Comparison of ENCODE assay signal across 8 cellular contexts in the genomic region with DNA sequence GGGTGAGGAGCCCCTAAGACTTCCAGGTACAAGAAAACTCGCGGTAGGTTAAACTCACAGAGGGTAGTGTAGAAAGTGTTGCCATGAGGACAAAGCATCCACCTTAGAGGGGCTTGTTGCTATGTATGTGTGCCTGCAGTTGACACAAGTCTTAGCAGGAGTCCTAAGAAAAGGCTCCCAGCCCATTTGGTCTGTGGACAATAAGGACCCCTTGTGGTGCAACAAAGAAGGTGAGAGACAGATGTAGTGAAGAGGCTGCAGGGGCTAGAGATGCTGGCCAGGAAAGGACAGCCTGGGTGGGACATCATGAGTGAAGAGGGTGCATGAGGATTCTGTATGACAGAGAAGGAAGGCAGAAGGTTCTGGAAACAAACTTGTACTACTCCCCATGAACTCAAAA. TPM values are rescaled to one million over a fixed set of nuclear protein-coding genes. Genes with fewer than 3 reads are reported as not detected.
DNase-seq lines count a peak whose midpoint lies in the region; ATAC-seq and TF ChIP-seq lines count a peak whose summit lies in the region.

No MANE protein-coding gene starts in this region.

- peaks cover 0 to 6% of the 10 kb centered on the region in 2 donors for H3K9me3 ChIP-seq in CD4-positive, alpha-beta memory T cell (ENCODE audit: control insufficient read depth in 1 of 2, low read length in 2 of 2)
- H3K9me3 ChIP-seq in ovary: no peaks in the 10 kb centered on the region

- peak; percentile 61 to 68 (median 63) for DNase-seq in CD4-positive, alpha-beta memory T cell
- peak; percentile 28 for DNase-seq in NCI-H226
- DNase-seq in activated naive CD8-positive, alpha-beta T cell treated with anti-CD3 and anti-CD28 coated beads, Interleukin-2, amount 50 U/mL, for 24 hours: no peak
- DNase-seq in kidney glomerular epithelial cell (lab: John Stamatoyannopoulos, UW): peak; percentile 24
- DNase-seq in ovary: no peak
- no peak for DNase-seq in hypothalamus (lab: John Stamatoyannopoulos, UW)
- no peak for DNase-seq in inferior parietal cortex (ENCODE audit: extremely low spot score)

- CTCF ChIA-PET in CD4-positive, alpha-beta memory T cell (lab: Charles Lee; ENCODE audit: partially characterized antibody): interaction anchor here (0.7 to 12.2 kb wide), 28 partner anchors 9 to 174 kb away, joined by 3 to 351 read pairs (median 6); no protein-coding TSS in a partner anchor

- no peaks in the 10 kb centered on the region for H3K27me3 Mint-ChIP-seq in CD4-positive, alpha-beta memory T cell
- H3K27me3 Mint-ChIP-seq in activated naive CD8-positive, alpha-beta T cell treated with anti-CD3 and anti-CD28 coated beads, Interleukin-2, amount 50 U/mL, for 24 hours: no peaks in the 10 kb centered on the region

- peaks cover 0 to 3% of the 10 kb centered on the region in 2 donors for H3K36me3 Mint-ChIP-seq in CD4-positive, alpha-beta memory T cell
- H3K36me3 Mint-ChIP-seq in activated naive CD8-positive, alpha-beta T cell treated with anti-CD3 and anti-CD28 coated beads, Interleukin-2, amount 50 U/mL, for 24 hours (ENCODE audit: low read depth): peaks cover 2% of the 10 kb centered on the region

- H3K4me1 Mint-ChIP-seq in CD4-positive, alpha-beta memory T cell: peaks cover 24 to 56% (median 43%) of the 10 kb centered on the region in 4 donors
- peaks cover 47% of the 10 kb centered on the region for H3K4me1 Mint-ChIP-seq in activated naive CD8-positive, alpha-beta T cell treated with anti-CD3 and anti-CD28 coated beads, Interleukin-2, amount 50 U/mL, for 24 hours

- H3K27me3 ChIP-seq in CD4-positive, alpha-beta memory T cell (ENCODE audit: insufficient read depth, low read length): no peaks in the 10 kb centered on the region
- no peaks in the 10 kb centered on the region for H3K27me3 ChIP-seq in ovary

- peak; percentile 66 for ATAC-seq in GM19351 (IDR thresholded peaks at IDR 0.05; ENCODE audit: unreplicated experiment)
- peak; percentile 83 for ATAC-seq in activated naive CD8-positive, alpha-beta T cell treated with anti-CD3 and anti-CD28 coated beads, Interleukin-2, amount 50 U/mL, for 24 hours

- TF ChIP-seq CTCF in ovary (IDR thresholded peaks at IDR 0.05): no peak

- H3K36me3 ChIP-seq in CD4-positive, alpha-beta memory T cell (ENCODE audit: insufficient read depth, low read length): no peaks in the 10 kb centered on the region
- no peaks in the 10 kb centered on the region for H3K36me3 ChIP-seq in ovary

- H3K4me3 Mint-ChIP-seq in CD4-positive, alpha-beta memory T cell: no peak overlapping the region
- H3K4me3 Mint-ChIP-seq in activated naive CD8-positive, alpha-beta T cell treated with anti-CD3 and anti-CD28 coated beads, Interleukin-2, amount 50 U/mL, for 24 hours: no peak overlapping the region

- H3K4me3 ChIP-seq in CD4-positive, alpha-beta memory T cell (ENCODE audit: low read length in 2 of 2): no peak overlapping the region
- H3K4me3 ChIP-seq in ovary: no peak overlapping the region

- peaks cover 35% of the 10 kb centered on the region for H3K4me1 ChIP-seq in CD4-positive, alpha-beta memory T cell (ENCODE audit: insufficient read depth, low read length)
- H3K4me1 ChIP-seq in ovary (ENCODE audit: insufficient read depth): no peaks in the 10 kb centered on the region

- 79 to 89% (median 83%) methylated on average over 2 of the region's 2 CpGs for WGBS in ovary, 3 donors

- peaks cover 0 to 14% (median 3%) of the 10 kb centered on the region in 8 donors for H3K9me3 Mint-ChIP-seq in CD4-positive, alpha-beta memory T cell
- H3K9me3 Mint-ChIP-seq in activated naive CD8-positive, alpha-beta T cell treated with anti-CD3 and anti-CD28 coated beads, Interleukin-2, amount 50 U/mL, for 24 hours: peaks cover 16% of the 10 kb centered on the region

- H3K27ac ChIP-seq in CD4-positive, alpha-beta memory T cell (ENCODE audit: low read depth, low read length): no peak overlapping the region
- no peak overlapping the region for H3K27ac ChIP-seq in ovary

- intact Hi-C loops in CD4-positive, alpha-beta memory T cell (cut with micrococcal nuclease): loop anchor here (1.0 kb wide), 6 partner anchors 74 to 174 kb away; a partner anchor contains a TSS
- intact Hi-C loops in ovary (cut with DNase I): no loop called here

- POLR2A ChIA-PET in CD4-positive, alpha-beta memory T cell (lab: Charles Lee; ENCODE audit: partially characterized antibody): interaction anchor here (0.8 to 13.4 kb wide), 9 partner anchors 20 to 113 kb away, joined by 3 to 158 read pairs (median 4); a partner anchor contains a TSS

- peak overlapping the region in 6 of 7 donors; percentile 20 to 90 (median 83) for H3K27ac Mint-ChIP-seq in CD4-positive, alpha-beta memory T cell
- no peak overlapping the region for H3K27ac Mint-ChIP-seq in activated naive CD8-positive, alpha-beta T cell treated with anti-CD3 and anti-CD28 coated beads, Interleukin-2, amount 50 U/mL, for 24 hours

- TF ChIP-seq POLR2A in ovary (IDR thresholded peaks at IDR 0.05): no peak

- no peak for TF ChIP-seq EP300 in ovary (IDR thresholded peaks at IDR 0.05)

RNA-seq across cellular contexts. Expression of a gene that starts 36.3 kb away (rescaled TPM):
- under 1 TPM; 0.28 to 0.32 TPM for total RNA-seq in CD4-positive, alpha-beta memory T cell
- under 1 TPM; 0.11 to 0.34 TPM for polyA plus RNA-seq in CD4-positive, alpha-beta memory T cell
- total RNA-seq in ovary: 1 to 10 TPM in 3 of 7 donors, under 1 TPM in 3, not detected in 1; 0.25 to 2.7 (median 0.94) TPM
- polyA plus RNA-seq in ovary: 1 to 10 TPM; 3.2 to 4.0 TPM

RNA-seq across cellular contexts. Expression of a gene that starts 38.0 kb away (rescaled TPM):
- not detected for total RNA-seq in CD4-positive, alpha-beta memory T cell
- polyA plus RNA-seq in CD4-positive, alpha-beta memory T cell: not detected
- total RNA-seq in ovary: not detected
- polyA plus RNA-seq in ovary: not detected

RNA-seq across cellular contexts. Expression of a gene that starts 56.8 kb away (rescaled TPM):
- total RNA-seq in CD4-positive, alpha-beta memory T cell: not detected
- polyA plus RNA-seq in CD4-positive, alpha-beta memory T cell: not detected
- total RNA-seq in ovary: 1 to 10 TPM in 1 of 7 donors, not detected in 6; 2.6 TPM
- polyA plus RNA-seq in ovary: under 1 TPM in 1 of 2 donors, not detected in 1; 0.30 TPM

Comparison
In these comparisons a context has a peak if more than half of its experiments do, and no peak if none do; other contexts are left out.
1. DNase-seq: peak in CD4-positive, alpha-beta memory T cell (5 of 5), NCI-H226 (single experiment) and kidney glomerular epithelial cell (single experiment); none in activated naive CD8-positive, alpha-beta T cell treated with anti-CD3 and anti-CD28 coated beads, Interleukin-2, amount 50 U/mL, for 24 hours (single experiment), ovary (0 of 5), hypothalamus (0 of 51) and inferior parietal cortex (single experiment).